19 cellular contexts compared by ENCODE assay signal in genomic region chr3:117892431-117892841, GRCh38.
DNase-seq lines count a peak whose midpoint lies in the region; ATAC-seq and TF ChIP-seq lines count a peak whose summit lies in the region.
"Had no signal": no experiment of that assay in that cellular context is flagged by ENCODE, and none has a peak within 500 bp of the region (broad histone marks: within the 10 kb centered on the region; RNA-seq: fewer than 3 reads in every experiment).

No MANE protein-coding gene starts in this region.

- TF ChIP-seq CTCF in Calu3 (IDR thresholded peaks at IDR 0.05; ENCODE audit: unreplicated experiment) (no peak), epithelial cell of proximal tubule (conservative IDR thresholded peaks at IDR 0.05; ENCODE audit: low read depth, low read length) (no peak), neural cell (IDR thresholded peaks at IDR 0.05; ENCODE audit: poor library complexity, severe bottlenecking) (no peak), WTC11 (IDR thresholded peaks at IDR 0.05) (no peak)

- peak overlapping the region; percentile 20 for H3K9ac ChIP-seq in neural cell (ENCODE audit: low read length)
- H3K9ac ChIP-seq: KMS-11 had no signal

- H3K4me3 ChIP-seq in MG63 (no peak overlapping the region), epithelial cell of proximal tubule (ENCODE audit: low read depth, low read length) (no peak overlapping the region), neural cell (ENCODE audit: low read length) (peak overlapping the region; percentile 5)
- H3K4me3 ChIP-seq: SK-N-MC had no signal

- no peaks in the 10 kb centered on the region for H3K9me2 ChIP-seq in neural cell (ENCODE audit: insufficient read depth, low read length)

- POLR2A ChIA-PET in WTC11 (lab: Charles Lee), result no interaction called here

- H3K9me3 ChIP-seq in MG63 (0 out of 2 replicates have a peak, but pooled peaks cover 3% of the 10 kb centered on the region), neural cell (ENCODE audit: low read length) (no peaks in the 10 kb centered on the region)

- H3K4me2 ChIP-seq in neural cell (ENCODE audit: low read length), result no peak overlapping the region
- H3K4me2 ChIP-seq: KMS-11 had no signal

- intact Hi-C loops in Calu3 (cut with micrococcal nuclease; ENCODE audit: unreplicated experiment), result loop anchor here (10.0 kb wide), 1 partner anchor 158 kb away; no protein-coding TSS in a partner anchor

- H3K27ac Mint-ChIP-seq in Calu3 (ENCODE audit: unreplicated experiment) (peak overlapping the region; percentile 9), WTC11 (no peak overlapping the region)
- no peak overlapping the region for H3K27ac Mint-ChIP-seq in natural killer cell treated with Interleukin-12 subunit alpha and Interleukin-12 subunit beta and Interleukin-15 and Interleukin-18, amount 100 ng/mL, for 72 hours
- H3K27ac Mint-ChIP-seq: activated CD8-positive, alpha-beta T cell treated with anti-CD3 and anti-CD28 coated beads, Interleukin-2, amount 10 ng/mL, durations not matched to agents 7 days and 5 days; activated T-helper 17 cell treated with anti-CD3 and anti-CD28 coated beads, Interleukin-2, amount 50 U/mL, for 72 hours; CD8-positive, alpha-beta T cell; progenitor cell of endocrine pancreas had no signal

- DNase-seq in Calu3 (no peak), MG63 (peak; percentile 67), epithelial cell of proximal tubule (ENCODE audit: low read depth) (peak; percentile 33), NCI-H1694 (lab: John Stamatoyannopoulos, UW) (no peak), WTC11 (ENCODE audit: low spot score) (no peak), AML-193 (lab: John Stamatoyannopoulos, UW) (no peak)
- DNase-seq in natural killer cell treated with Interleukin-12 subunit alpha and Interleukin-12 subunit beta and Interleukin-15 and Interleukin-18, amount 100 ng/mL, for 72 hours (ENCODE audit: low spot score), result no peak
- DNase-seq: activated CD8-positive, alpha-beta T cell treated with anti-CD3 and anti-CD28 coated beads, Interleukin-2, amount 10 ng/mL, durations not matched to agents 7 days and 5 days; CD8-positive, alpha-beta T cell; effector CD8-positive, alpha-beta T cell; GF-D8; islet precursor cell; NCI-H1436; NCI-H446 treated with DMSO at 0.1 percent for 48 hours had no signal

- no peak for TF ChIP-seq RAD21 in neural cell (conservative IDR thresholded peaks at IDR 0.05)

- peak overlapping the region; percentile 63 for H3K27ac ChIP-seq in neural cell (ENCODE audit: low read length)
- H3K27ac ChIP-seq: KMS-11, SK-N-MC had no signal

- no peaks in the 10 kb centered on the region for H4K20me1 ChIP-seq in neural cell (ENCODE audit: insufficient read depth)

- no peak for ATAC-seq in WTC11
- ATAC-seq in natural killer cell treated with Interleukin-12 subunit alpha and Interleukin-12 subunit beta and Interleukin-15 and Interleukin-18, amount 100 ng/mL, for 72 hours, result no peak
- ATAC-seq: activated CD8-positive, alpha-beta T cell treated with anti-CD3 and anti-CD28 coated beads, Interleukin-2, amount 10 ng/mL, durations not matched to agents 7 days and 5 days; activated T-helper 17 cell treated with anti-CD3 and anti-CD28 coated beads, Interleukin-2, amount 50 U/mL, for 72 hours; CD8-positive, alpha-beta T cell had no signal

- H3K4me1 Mint-ChIP-seq in Calu3 (ENCODE audit: low read depth, unreplicated experiment), result peaks cover 14% of the 10 kb centered on the region
- peaks cover 13% of the 10 kb centered on the region for H3K4me1 Mint-ChIP-seq in WTC11
- no peaks in the 10 kb centered on the region for H3K4me1 Mint-ChIP-seq in natural killer cell treated with Interleukin-12 subunit alpha and Interleukin-12 subunit beta and Interleukin-15 and Interleukin-18, amount 100 ng/mL, for 72 hours (ENCODE audit: low read depth in 2 of 2)
- H3K4me1 Mint-ChIP-seq: activated T-helper 17 cell treated with anti-CD3 and anti-CD28 coated beads, Interleukin-2, amount 50 U/mL, for 72 hours had no signal

- no peaks in the 10 kb centered on the region for H3K27me3 ChIP-seq in MG63
- H3K27me3 ChIP-seq in neural cell (ENCODE audit: insufficient read depth, low read depth, low read length), result no peaks in the 10 kb centered on the region

- TF ChIP-seq EP300 in neural cell (conservative IDR thresholded peaks at IDR 0.05; ENCODE audit: poor library complexity, severe bottlenecking), result peak; percentile 55

- no peaks in the 10 kb centered on the region for H3F3A ChIP-seq in neural cell (ENCODE audit: insufficient read depth, low read length, poor library complexity, severe bottlenecking)

- H3K36me3 Mint-ChIP-seq in Calu3 (ENCODE audit: insufficient read depth, unreplicated experiment) (no peaks in the 10 kb centered on the region), WTC11 (no peaks in the 10 kb centered on the region)
- no peaks in the 10 kb centered on the region for H3K36me3 Mint-ChIP-seq in natural killer cell treated with Interleukin-12 subunit alpha and Interleukin-12 subunit beta and Interleukin-15 and Interleukin-18, amount 100 ng/mL, for 72 hours
- H3K36me3 Mint-ChIP-seq: CD8-positive, alpha-beta T cell had no signal

- H3K9me3 Mint-ChIP-seq in Calu3 (ENCODE audit: low read depth, unreplicated experiment) (no peaks in the 10 kb centered on the region), WTC11 (peaks cover 5% of the 10 kb centered on the region)
- peaks cover 12% of the 10 kb centered on the region for H3K9me3 Mint-ChIP-seq in natural killer cell treated with Interleukin-12 subunit alpha and Interleukin-12 subunit beta and Interleukin-15 and Interleukin-18, amount 100 ng/mL, for 72 hours

- BruUV-seq in Calu3 (replicated peaks; lab: Mats Ljungman, UMichigan), result no TSS peak

- H3K27me3 Mint-ChIP-seq in Calu3 (ENCODE audit: unreplicated experiment) (no peaks in the 10 kb centered on the region), WTC11 (ENCODE audit: low read depth) (no peaks in the 10 kb centered on the region)
- no peaks in the 10 kb centered on the region for H3K27me3 Mint-ChIP-seq in natural killer cell treated with Interleukin-12 subunit alpha and Interleukin-12 subunit beta and Interleukin-15 and Interleukin-18, amount 100 ng/mL, for 72 hours
- H3K27me3 Mint-ChIP-seq: activated T-helper 17 cell treated with anti-CD3 and anti-CD28 coated beads, Interleukin-2, amount 50 U/mL, for 72 hours; progenitor cell of endocrine pancreas had no signal

- H2AFZ ChIP-seq in neural cell (ENCODE audit: low read depth, low read length), result no peak overlapping the region

- no peaks in the 10 kb centered on the region for H3K79me2 ChIP-seq in neural cell (replicated peaks; ENCODE audit: insufficient read depth, low read length)

- H3K4me3 Mint-ChIP-seq in Calu3 (ENCODE audit: low read depth, unreplicated experiment), result no peak overlapping the region
- no peak overlapping the region for H3K4me3 Mint-ChIP-seq in WTC11
- no peak overlapping the region for H3K4me3 Mint-ChIP-seq in natural killer cell treated with Interleukin-12 subunit alpha and Interleukin-12 subunit beta and Interleukin-15 and Interleukin-18, amount 100 ng/mL, for 72 hours
- H3K4me3 Mint-ChIP-seq: activated CD8-positive, alpha-beta T cell treated with anti-CD3 and anti-CD28 coated beads, Interleukin-2, amount 10 ng/mL, durations not matched to agents 7 days and 5 days; activated T-helper 17 cell treated with anti-CD3 and anti-CD28 coated beads, Interleukin-2, amount 50 U/mL, for 72 hours; CD8-positive, alpha-beta T cell had no signal

- CTCF ChIA-PET in Calu3 (lab: Charles Lee) (no interaction called here), WTC11 (lab: Charles Lee) (no interaction called here)

- no peaks in the 10 kb centered on the region for H3K36me3 ChIP-seq in MG63
- H3K36me3 ChIP-seq in neural cell (ENCODE audit: insufficient read depth, low read length), result no peaks in the 10 kb centered on the region

TF ChIP-seq in neural cell, 6 proteins besides CTCF, POLR2A, EP300 and RAD21 (continues in another document):
- peak; percentile 52 for TF ChIP-seq POLR2AphosphoS5 (IDR thresholded peaks at IDR 0.05)

TF ChIP-seq in WTC11, 78 proteins besides CTCF, POLR2A, EP300 and RAD21 (continues in another document):
- TF ChIP-seq ZNF138 (CRISPR knock-in tag; conservative IDR thresholded peaks at IDR 0.05) (no peak), GRHL2 (CRISPR knock-in tag; IDR thresholded peaks at IDR 0.05; ENCODE audit: insufficient replicate concordance, severe bottlenecking) (no peak), TEAD1 (CRISPR knock-in tag; IDR thresholded peaks at IDR 0.05) (no peak), ZNF317 (CRISPR knock-in tag; IDR thresholded peaks at IDR 0.05; ENCODE audit: borderline replicate concordance, low read depth) (no peak), JUN (CRISPR knock-in tag; IDR thresholded peaks at IDR 0.05) (no peak), MAX (CRISPR knock-in tag; IDR thresholded peaks at IDR 0.05) (no peak), ESRRA (CRISPR knock-in tag; IDR thresholded peaks at IDR 0.05; ENCODE audit: borderline replicate concordance) (no peak), CREM (CRISPR knock-in tag; IDR thresholded peaks at IDR 0.05) (no peak)
- TF ChIP-seq, protein P1, sequence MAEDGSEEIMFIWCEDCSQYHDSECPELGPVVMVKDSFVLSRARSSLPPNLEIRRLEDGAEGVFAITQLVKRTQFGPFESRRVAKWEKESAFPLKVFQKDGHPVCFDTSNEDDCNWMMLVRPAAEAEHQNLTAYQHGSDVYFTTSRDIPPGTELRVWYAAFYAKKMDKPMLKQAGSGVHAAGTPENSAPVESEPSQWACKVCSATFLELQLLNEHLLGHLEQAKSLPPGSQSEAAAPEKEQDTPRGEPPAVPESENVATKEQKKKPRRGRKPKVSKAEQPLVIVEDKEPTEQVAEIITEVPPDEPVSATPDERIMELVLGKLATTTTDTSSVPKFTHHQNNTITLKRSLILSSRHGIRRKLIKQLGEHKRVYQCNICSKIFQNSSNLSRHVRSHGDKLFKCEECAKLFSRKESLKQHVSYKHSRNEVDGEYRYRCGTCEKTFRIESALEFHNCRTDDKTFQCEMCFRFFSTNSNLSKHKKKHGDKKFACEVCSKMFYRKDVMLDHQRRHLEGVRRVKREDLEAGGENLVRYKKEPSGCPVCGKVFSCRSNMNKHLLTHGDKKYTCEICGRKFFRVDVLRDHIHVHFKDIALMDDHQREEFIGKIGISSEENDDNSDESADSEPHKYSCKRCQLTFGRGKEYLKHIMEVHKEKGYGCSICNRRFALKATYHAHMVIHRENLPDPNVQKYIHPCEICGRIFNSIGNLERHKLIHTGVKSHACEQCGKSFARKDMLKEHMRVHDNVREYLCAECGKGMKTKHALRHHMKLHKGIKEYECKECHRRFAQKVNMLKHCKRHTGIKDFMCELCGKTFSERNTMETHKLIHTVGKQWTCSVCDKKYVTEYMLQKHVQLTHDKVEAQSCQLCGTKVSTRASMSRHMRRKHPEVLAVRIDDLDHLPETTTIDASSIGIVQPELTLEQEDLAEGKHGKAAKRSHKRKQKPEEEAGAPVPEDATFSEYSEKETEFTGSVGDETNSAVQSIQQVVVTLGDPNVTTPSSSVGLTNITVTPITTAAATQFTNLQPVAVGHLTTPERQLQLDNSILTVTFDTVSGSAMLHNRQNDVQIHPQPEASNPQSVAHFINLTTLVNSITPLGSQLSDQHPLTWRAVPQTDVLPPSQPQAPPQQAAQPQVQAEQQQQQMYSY (CRISPR knock-in tag; IDR thresholded peaks at IDR 0.05), result no peak

Comparison
In these comparisons a context has a peak if more than half of its experiments do, and no peak if none do; other contexts are left out.
1. DNase-seq: peak in MG63 (single experiment) and epithelial cell of proximal tubule (single experiment); none in Calu3 (single experiment), NCI-H1694 (single experiment), WTC11 (single experiment), AML-193 (0 of 2) and natural killer cell treated with Interleukin-12 subunit alpha and Interleukin-12 subunit beta and Interleukin-15 and Interleukin-18, amount 100 ng/mL, for 72 hours (single experiment).